Comparison of ENCODE assay signal across 20 cellular contexts in genomic region chr17:32568673-32569072, GRCh38.
DNase-seq lines count a peak whose midpoint lies in the region; ATAC-seq and TF ChIP-seq lines count a peak whose summit lies in the region.
"Had no signal": no experiment of that assay in that cellular context is flagged by ENCODE, and none has a peak within 500 bp of the region (broad histone marks: within the 10 kb centered on the region; RNA-seq: fewer than 3 reads in every experiment).

No MANE protein-coding gene starts in this region.

- POLR2A ChIA-PET in MCF 10A (lab: Yijun Ruan, JAX): interaction anchor here (0.7 to 1.1 kb wide), 2 partner anchors 10 to 107 kb away, joined by 4 to 6 read pairs; no protein-coding TSS in a partner anchor

- TF ChIP-seq CTCF in MCF 10A (IDR thresholded peaks at IDR 0.05; ENCODE audit: unreplicated experiment) (no peak), breast epithelium (IDR thresholded peaks at IDR 0.05) (no peak), mucosa of descending colon (IDR thresholded peaks at IDR 0.05) (no peak)

- DNase-seq in MCF 10A (ENCODE audit: unreplicated experiment) (no peak), breast epithelium (ENCODE audit: low spot score in 2 of 2) (no peak), mucosa of descending colon (no peak), posterior cingulate gyrus (no peak), A172 (ENCODE audit: low spot score) (no peak), dermis blood vessel endothelial cell (no peak)
- no peak for DNase-seq in activated CD4-positive, alpha-beta T cell treated with anti-CD3 and anti-CD28 coated beads, Interleukin-2, amount 10 ng/mL, durations not matched to agents 24 days and 14 days
- DNase-seq: CD8-positive, alpha-beta memory T cell; NCI-H1105 treated with DMSO at 0.1 percent for 48 hours; NCI-H2029 treated with DMSO at 0.1 percent for 48 hours; NCI-H2171; NCI-H345; NCI-H524; NCI-H82 had no signal

- no peak overlapping the region for H3K27ac ChIP-seq in breast epithelium
- H3K27ac ChIP-seq: 22Rv1, C4-2B, KMS-11, SJSA1 had no signal

- peak overlapping the region; percentile 62 for H3K27ac Mint-ChIP-seq in MCF 10A (ENCODE audit: low read depth, unreplicated experiment)
- H3K27ac Mint-ChIP-seq in activated CD4-positive, alpha-beta T cell treated with anti-CD3 and anti-CD28 coated beads, Interleukin-2, amount 10 ng/mL, durations not matched to agents 24 days and 14 days: no peak overlapping the region
- H3K27ac Mint-ChIP-seq: CD8-positive, alpha-beta memory T cell had no signal

- H3K9me3 Mint-ChIP-seq in MCF 10A (ENCODE audit: unreplicated experiment): no peaks in the 10 kb centered on the region
- no peaks in the 10 kb centered on the region for H3K9me3 Mint-ChIP-seq in activated CD4-positive, alpha-beta T cell treated with anti-CD3 and anti-CD28 coated beads, Interleukin-2, amount 10 ng/mL, durations not matched to agents 24 days and 14 days
- H3K9me3 Mint-ChIP-seq: CD8-positive, alpha-beta memory T cell had no signal

- TF ChIP-seq POLR2A in breast epithelium (IDR thresholded peaks at IDR 0.05): no peak

- H3K4me3 ChIP-seq in breast epithelium: no peak overlapping the region
- H3K4me3 ChIP-seq in mucosa of descending colon: no peak overlapping the region
- H3K4me3 ChIP-seq: SJSA1 had no signal

- H3K27me3 ChIP-seq in breast epithelium: no peaks in the 10 kb centered on the region

- CTCF ChIA-PET in MCF 10A (lab: Yijun Ruan, JAX): interaction anchor here (0.6 to 2.0 kb wide), 3 partner anchors 82 to 106 kb away, joined by 3 to 9 read pairs (median 3); no protein-coding TSS in a partner anchor

- no peak overlapping the region for H3K4me3 Mint-ChIP-seq in MCF 10A (ENCODE audit: unreplicated experiment)
- no peak overlapping the region for H3K4me3 Mint-ChIP-seq in activated CD4-positive, alpha-beta T cell treated with anti-CD3 and anti-CD28 coated beads, Interleukin-2, amount 10 ng/mL, durations not matched to agents 24 days and 14 days
- H3K4me3 Mint-ChIP-seq: CD8-positive, alpha-beta memory T cell had no signal

- BruUV-seq in MCF 10A (replicated peaks; lab: Mats Ljungman, UMichigan): no TSS peak

- no peaks in the 10 kb centered on the region for H3K27me3 Mint-ChIP-seq in MCF 10A (ENCODE audit: insufficient read depth, unreplicated experiment)
- H3K27me3 Mint-ChIP-seq in activated CD4-positive, alpha-beta T cell treated with anti-CD3 and anti-CD28 coated beads, Interleukin-2, amount 10 ng/mL, durations not matched to agents 24 days and 14 days: no peaks in the 10 kb centered on the region
- H3K27me3 Mint-ChIP-seq: CD8-positive, alpha-beta memory T cell had no signal

- H3K4me1 Mint-ChIP-seq in MCF 10A (ENCODE audit: insufficient read depth, unreplicated experiment): peaks cover 17% of the 10 kb centered on the region
- H3K4me1 Mint-ChIP-seq in activated CD4-positive, alpha-beta T cell treated with anti-CD3 and anti-CD28 coated beads, Interleukin-2, amount 10 ng/mL, durations not matched to agents 24 days and 14 days: peaks cover 15% of the 10 kb centered on the region

- intact Hi-C loops in MCF 10A (cut with micrococcal nuclease): no loop called here
- intact Hi-C loops in breast epithelium (cut with DNase I; ENCODE audit: low total_unique reads): no loop called here
- intact Hi-C loops in mucosa of descending colon (cut with DNase I, micrococcal nuclease): no loop called here
- intact Hi-C loops in posterior cingulate gyrus (cut with DNase I): no loop called here
- intact Hi-C loops in activated CD4-positive, alpha-beta T cell treated with anti-CD3 and anti-CD28 coated beads, Interleukin-2, amount 10 ng/mL, durations not matched to agents 24 days and 14 days (cut with micrococcal nuclease): no loop called here

- peak; percentile 54 for ATAC-seq in esophagus mucosa
- peak; percentile 42 for ATAC-seq in mucosa of descending colon
- ATAC-seq: Right ventricle myocardium inferior had no signal

- H3K36me3 Mint-ChIP-seq in MCF 10A (ENCODE audit: insufficient read depth, unreplicated experiment): peaks cover 13% of the 10 kb centered on the region
- H3K36me3 Mint-ChIP-seq in activated CD4-positive, alpha-beta T cell treated with anti-CD3 and anti-CD28 coated beads, Interleukin-2, amount 10 ng/mL, durations not matched to agents 24 days and 14 days (ENCODE audit: low read depth): no peaks in the 10 kb centered on the region
- H3K36me3 Mint-ChIP-seq: CD8-positive, alpha-beta memory T cell had no signal

- H3K36me3 ChIP-seq in breast epithelium (no peaks in the 10 kb centered on the region), mucosa of descending colon (ENCODE audit: low read depth) (no peaks in the 10 kb centered on the region)
- H3K36me3 ChIP-seq: SJSA1 had no signal

- H3K4me1 ChIP-seq in breast epithelium: no peaks in the 10 kb centered on the region
- H3K4me1 ChIP-seq in mucosa of descending colon (ENCODE audit: low read depth): no peaks in the 10 kb centered on the region
- H3K4me1 ChIP-seq: SJSA1 had no signal

- H3K9me3 ChIP-seq in breast epithelium (no peaks in the 10 kb centered on the region), mucosa of descending colon (no peaks in the 10 kb centered on the region)
- H3K9me3 ChIP-seq: SJSA1 had no signal
